In genomic region chr22:21759631-21760030, GRCh38 we compare ENCODE assay signal across 22 cellular contexts. TPM values are rescaled to one million over a fixed set of nuclear protein-coding genes. Genes with fewer than 3 reads are reported as not detected.
DNase-seq lines count a peak whose midpoint lies in the region; ATAC-seq and TF ChIP-seq lines count a peak whose summit lies in the region.
"Had no signal": no experiment of that assay in that cellular context is flagged by ENCODE, and none has a peak within 500 bp of the region (broad histone marks: within the 10 kb centered on the region; RNA-seq: fewer than 3 reads in every experiment).

No MANE protein-coding gene starts in this region.

- H2AFZ ChIP-seq in GM23338: no peak overlapping the region

- H3K27me3 Mint-ChIP-seq in GM23338 (ENCODE audit: insufficient read depth, low read depth, poor library complexity) (peaks cover 16% of the 10 kb centered on the region), glutamatergic neuron (ENCODE audit: unreplicated experiment) (peaks cover 15% of the 10 kb centered on the region)
- H3K27me3 Mint-ChIP-seq in CD4-positive, alpha-beta memory T cell: no peaks in the 10 kb centered on the region
- H3K27me3 Mint-ChIP-seq: CD4-positive, CD25-positive, alpha-beta regulatory T cell; IgD-negative memory B cell had no signal

- H3K36me3 Mint-ChIP-seq in GM23338 (ENCODE audit: low read depth): peaks cover 33% of the 10 kb centered on the region
- H3K36me3 Mint-ChIP-seq in glutamatergic neuron (ENCODE audit: unreplicated experiment): peaks cover 7% of the 10 kb centered on the region
- H3K36me3 Mint-ChIP-seq in CD4-positive, alpha-beta memory T cell: peaks cover 27 to 71% of the 10 kb centered on the region in 2 donors

- H3K4me3 ChIP-seq in GM23338: no peak overlapping the region
- H3K4me3 ChIP-seq in heart right ventricle: no peak overlapping the region
- no peak overlapping the region for H3K4me3 ChIP-seq in CD4-positive, alpha-beta memory T cell (ENCODE audit: low read length in 2 of 2)
- H3K4me3 ChIP-seq: A549, SJCRH30 had no signal

- H3K4me2 ChIP-seq in GM23338: no peak overlapping the region
- H3K4me2 ChIP-seq: A549 had no signal

- peaks cover 21% of the 10 kb centered on the region for H4K20me1 ChIP-seq in GM23338 (replicated peaks; ENCODE audit: insufficient read depth)

- H3K4me1 ChIP-seq in GM23338 (ENCODE audit: insufficient read depth): no peaks in the 10 kb centered on the region
- peaks cover 0 to 25% (median 10%) of the 10 kb centered on the region in 9 donors for H3K4me1 ChIP-seq in heart right ventricle
- peaks cover 50% of the 10 kb centered on the region for H3K4me1 ChIP-seq in CD4-positive, alpha-beta memory T cell (ENCODE audit: insufficient read depth, low read length)
- H3K4me1 ChIP-seq: A549 had no signal

- intact Hi-C loops in heart right ventricle (cut with DNase I): loop anchor here in 2 of 10 donors (10.0 kb wide), 2 partner anchors 55 to 115 kb away; no protein-coding TSS in a partner anchor
- intact Hi-C loops in CD4-positive, alpha-beta memory T cell (cut with micrococcal nuclease): no loop called here

- DNase-seq in GM23338 (ENCODE audit: low spot score) (no peak), caudate nucleus (lab: John Stamatoyannopoulos, UW) (peak in 1 of 61 donors; percentile 9), glutamatergic neuron (no peak), substantia nigra (lab: John Stamatoyannopoulos, UW) (peak in 3 of 49 donors; percentile 10 to 25 (median 14)), AG08396 (ENCODE audit: low spot score) (no peak), heart right ventricle (no peak), NCI-H748 treated with DMSO at 0.1 percent for 48 hours (lab: John Stamatoyannopoulos, UW) (no peak)
- DNase-seq in CD4-positive, alpha-beta memory T cell: no peak
- DNase-seq: CD4-positive, CD25-positive, alpha-beta regulatory T cell; DND-41; GOT3; HCEC 1CT; Karpas-422; MV-4-11; NCI-H1105 treated with DMSO at 0.1 percent for 48 hours; NCI-H2029 treated with DMSO at 0.1 percent for 48 hours; NCI-H226; NCI-H524; OCI-M1; SJCRH30 had no signal

- CTCF ChIA-PET in CD4-positive, alpha-beta memory T cell (lab: Charles Lee; ENCODE audit: partially characterized antibody): no interaction called here

- H3K36me3 ChIP-seq in GM23338 (ENCODE audit: insufficient read depth) (peaks cover 20% of the 10 kb centered on the region), heart right ventricle (peaks cover 0 to 82% (median 41%) of the 10 kb centered on the region in 9 donors)
- H3K36me3 ChIP-seq in CD4-positive, alpha-beta memory T cell (ENCODE audit: insufficient read depth, low read length): peaks cover 35% of the 10 kb centered on the region

- H3K27me3 ChIP-seq in GM23338 (ENCODE audit: insufficient read depth) (no peaks in the 10 kb centered on the region), heart right ventricle (no peaks in the 10 kb centered on the region)
- H3K27me3 ChIP-seq in CD4-positive, alpha-beta memory T cell (ENCODE audit: insufficient read depth, low read length): no peaks in the 10 kb centered on the region
- H3K27me3 ChIP-seq: SJCRH30 had no signal

- POLR2A ChIA-PET in CD4-positive, alpha-beta memory T cell (lab: Charles Lee; ENCODE audit: partially characterized antibody): no interaction called here

- peaks cover 4% of the 10 kb centered on the region; the same call in 2 of the 3 replicates for H3K4me1 Mint-ChIP-seq in GM23338
- peaks cover 40% of the 10 kb centered on the region for H3K4me1 Mint-ChIP-seq in glutamatergic neuron (ENCODE audit: low read depth, unreplicated experiment)
- peaks cover 21 to 42% (median 32%) of the 10 kb centered on the region in 4 donors for H3K4me1 Mint-ChIP-seq in CD4-positive, alpha-beta memory T cell

- no peaks in the 10 kb centered on the region; the same call in 1 of the 2 replicates for H3K79me2 ChIP-seq in GM23338 (replicated peaks; ENCODE audit: insufficient read depth)

- H3K9me3 Mint-ChIP-seq in GM23338: no peaks in the 10 kb centered on the region
- H3K9me3 Mint-ChIP-seq in glutamatergic neuron (ENCODE audit: unreplicated experiment): peaks cover 18% of the 10 kb centered on the region
- no peaks in the 10 kb centered on the region for H3K9me3 Mint-ChIP-seq in CD4-positive, alpha-beta memory T cell
- H3K9me3 Mint-ChIP-seq: CD4-positive, CD25-positive, alpha-beta regulatory T cell; IgD-negative memory B cell had no signal

- H3K9me3 ChIP-seq in heart right ventricle: no peaks in the 10 kb centered on the region
- H3K9me3 ChIP-seq in CD4-positive, alpha-beta memory T cell (ENCODE audit: control insufficient read depth in 1 of 2, low read length in 2 of 2): no peaks in the 10 kb centered on the region
- H3K9me3 ChIP-seq: A549, SJCRH30 had no signal

- H3K27ac Mint-ChIP-seq in GM23338 (no peak overlapping the region), glutamatergic neuron (ENCODE audit: unreplicated experiment) (peak overlapping the region; percentile 64)
- H3K27ac Mint-ChIP-seq in CD4-positive, alpha-beta memory T cell: peak overlapping the region in 1 of 7 donors; percentile 60
- H3K27ac Mint-ChIP-seq: CD4-positive, CD25-positive, alpha-beta regulatory T cell; IgD-negative memory B cell had no signal

- H3K4me3 Mint-ChIP-seq in GM23338 (no peak overlapping the region), glutamatergic neuron (ENCODE audit: unreplicated experiment) (no peak overlapping the region)
- no peak overlapping the region for H3K4me3 Mint-ChIP-seq in CD4-positive, alpha-beta memory T cell

- peaks cover 6% of the 10 kb centered on the region; the same call in 1 of the 2 replicates for H3F3A ChIP-seq in GM23338 (replicated peaks; ENCODE audit: low read depth)

- 80 to 84% methylated on average over 2 of the region's 2 CpGs for WGBS in heart right ventricle, 2 donors

- no peak for TF ChIP-seq CTCF in GM23338 (conservative IDR thresholded peaks at IDR 0.05; ENCODE audit: low read depth in 2 of 2)
- no peak for TF ChIP-seq CTCF in glutamatergic neuron (IDR thresholded peaks at IDR 0.05; ENCODE audit: partially characterized antibody, unreplicated experiment)
- no peak for TF ChIP-seq CTCF in heart right ventricle (IDR thresholded peaks at IDR 0.05)

- H3K27ac ChIP-seq in GM23338 (ENCODE audit: low read depth) (0 out of 2 replicates have a peak overlapping the region, but pooled peaks have one; percentile 19), caudate nucleus (ENCODE audit: low read depth, low read length) (peak overlapping the region; percentile 69), substantia nigra (ENCODE audit: low read depth, low read length, poor library complexity, severe bottlenecking) (peak overlapping the region; percentile 71), heart right ventricle (no peak overlapping the region)
- H3K27ac ChIP-seq in CD4-positive, alpha-beta memory T cell (ENCODE audit: low read depth, low read length): no peak overlapping the region
- H3K27ac ChIP-seq: A549, SJCRH30 had no signal

- H3K9me2 ChIP-seq in GM23338 (ENCODE audit: insufficient read depth): no peaks in the 10 kb centered on the region

- ATAC-seq in GM23338 (no peak), heart right ventricle (no peak)
- ATAC-seq: A549 had no signal

TF ChIP-seq in GM23338, 12 proteins besides CTCF, POLR2A, EP300 and RAD21 (continues in another document):
- TF ChIP-seq ZNF114 (CRISPR knock-in tag; IDR thresholded peaks at IDR 0.05): no peak
- TF ChIP-seq STAT1 (IDR thresholded peaks at IDR 0.05; ENCODE audit: unreplicated experiment): no peak
- no peak for TF ChIP-seq CREB1 (CRISPR knock-in tag; IDR thresholded peaks at IDR 0.05; ENCODE audit: low read depth)

RNA-seq across cellular contexts. Expression of gene YPEL1, which starts 24.0 kb away (rescaled TPM):
- 5.5 and 6.0 TPM in 2 replicates for total RNA-seq in GM23338 (2014; rRNA removed; shearing (Covaris generic))
- polyA plus RNA-seq in GM23338 (2016; fragmentation: Nextera tagmentation; extraction: Ambion mirVana) (4.4 and 4.9 TPM in 2 replicates), heart right ventricle (1 to 10 TPM; 1.7 to 4.2 TPM)
- total RNA-seq in glutamatergic neuron (ENCODE audit: unreplicated experiment) (71.2 TPM), heart right ventricle (10 to 100 TPM in 3 of 10 donors, 1 to 10 TPM in 7; 1.5 to 14.6 (median 8.0) TPM)
- 1 to 10 TPM; 8.0 to 9.8 TPM for total RNA-seq in CD4-positive, alpha-beta memory T cell
- polyA plus RNA-seq in CD4-positive, alpha-beta memory T cell: 1 to 10 TPM; 4.9 to 5.3 TPM

Comparison
In these comparisons a context has a peak if more than half of its experiments do, and no peak if none do; other contexts are left out.
1. H3K27ac ChIP-seq: peak in GM23338 (single experiment), caudate nucleus (single experiment) and substantia nigra (single experiment); none in heart right ventricle (0 of 10) and CD4-positive, alpha-beta memory T cell (single experiment).